ENCODE assay signal across 8 cellular contexts in the genomic region with DNA sequence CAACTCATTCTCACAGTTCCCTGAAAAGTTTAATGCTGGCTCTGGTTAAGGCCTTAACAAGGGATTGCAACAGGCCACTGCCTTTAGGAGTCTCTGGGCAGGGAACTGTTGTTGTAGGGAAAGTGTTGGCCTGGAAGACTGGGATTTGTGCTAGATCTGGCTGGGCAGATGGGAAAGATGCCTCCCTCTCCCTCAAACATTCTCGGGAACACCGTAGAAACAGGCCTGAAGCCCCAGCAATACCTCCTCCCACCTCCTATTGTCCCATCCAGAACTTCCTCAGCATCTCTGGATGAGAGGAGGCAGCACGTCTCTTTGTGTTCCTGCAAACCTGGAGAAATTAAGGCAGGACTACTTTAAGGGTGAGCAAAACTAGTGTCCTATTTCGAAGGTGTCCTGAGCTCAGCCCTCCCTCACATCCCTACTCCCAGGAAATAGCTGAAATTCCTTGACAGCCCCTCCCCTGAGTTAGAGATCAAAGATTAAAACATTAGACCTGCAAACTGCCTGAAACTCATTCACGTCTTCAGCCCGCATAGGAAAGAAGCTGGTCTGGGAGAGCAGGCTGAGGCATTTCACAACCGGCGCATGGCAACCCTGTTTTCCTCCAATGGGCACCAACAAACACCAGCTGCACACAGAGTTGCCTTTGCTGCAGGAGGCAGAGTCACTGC. TPM values are rescaled to one million over a fixed set of nuclear protein-coding genes. Genes with fewer than 3 reads are reported as not detected.
A peak's percentile ranks its signal among the peaks of the same experiment; 100 is the strongest.
DNase-seq lines count a peak whose midpoint lies in the region; ATAC-seq and TF ChIP-seq lines count a peak whose summit lies in the region.

No MANE protein-coding gene starts in this region.

- H3K27ac ChIP-seq in naive thymus-derived CD4-positive, alpha-beta T cell (ENCODE audit: low read depth, low read length) = no peak overlapping the region

- intact Hi-C loops in Caco-2 (cut with micrococcal nuclease; ENCODE audit: unreplicated experiment) = loop anchor here (1.0 kb wide), 2 partner anchors 10 to 99 kb away; no protein-coding TSS in a partner anchor
- intact Hi-C loops in naive thymus-derived CD4-positive, alpha-beta T cell (cut with micrococcal nuclease) = no loop called here

- H3K36me3 Mint-ChIP-seq in Caco-2 (ENCODE audit: insufficient read depth, unreplicated experiment) (peaks cover 13% of the 10 kb centered on the region), endothelial cell (ENCODE audit: low read depth, unreplicated experiment) (no peaks in the 10 kb centered on the region)
- H3K36me3 Mint-ChIP-seq in naive thymus-derived CD4-positive, alpha-beta T cell = peaks cover 0 to 2% (median 0%) of the 10 kb centered on the region in 5 donors
- no peaks in the 10 kb centered on the region for H3K36me3 Mint-ChIP-seq in activated CD4-positive, alpha-beta T cell treated with anti-CD3 and anti-CD28 coated beads, Interleukin-2, amount 10 ng/mL, durations not matched to agents 7 days and 5 days (ENCODE audit: low read depth)

- no peak overlapping the region for H3K4me3 ChIP-seq in Caco-2 (ENCODE audit: low read depth, low read length)
- H3K4me3 ChIP-seq in naive thymus-derived CD4-positive, alpha-beta T cell (ENCODE audit: low read length) = no peak overlapping the region

- BruUV-seq in Caco-2 (replicated peaks; lab: Mats Ljungman, UMichigan) = TSS peak; percentile 92

- H3K4me3 Mint-ChIP-seq in Caco-2 (ENCODE audit: unreplicated experiment) (peak overlapping the region; percentile 66), endothelial cell (ENCODE audit: unreplicated experiment) (no peak overlapping the region)
- no peak overlapping the region for H3K4me3 Mint-ChIP-seq in naive thymus-derived CD4-positive, alpha-beta T cell
- H3K4me3 Mint-ChIP-seq in activated CD4-positive, alpha-beta T cell treated with anti-CD3 and anti-CD28 coated beads, Interleukin-2, amount 10 ng/mL, durations not matched to agents 7 days and 5 days = no peak overlapping the region

- H3K9me3 Mint-ChIP-seq in Caco-2 (ENCODE audit: unreplicated experiment) (no peaks in the 10 kb centered on the region), endothelial cell (ENCODE audit: unreplicated experiment) (no peaks in the 10 kb centered on the region)
- no peaks in the 10 kb centered on the region for H3K9me3 Mint-ChIP-seq in naive thymus-derived CD4-positive, alpha-beta T cell
- no peaks in the 10 kb centered on the region for H3K9me3 Mint-ChIP-seq in activated CD4-positive, alpha-beta T cell treated with anti-CD3 and anti-CD28 coated beads, Interleukin-2, amount 10 ng/mL, durations not matched to agents 7 days and 5 days

- no peaks in the 10 kb centered on the region for H3K36me3 ChIP-seq in Caco-2 (ENCODE audit: control insufficient read depth, insufficient read depth, low read length)
- H3K36me3 ChIP-seq in naive thymus-derived CD4-positive, alpha-beta T cell (ENCODE audit: control insufficient read depth in 2 of 3, insufficient read depth in 3 of 3, low read length in 3 of 3) = no peaks in the 10 kb centered on the region

- POLR2A ChIA-PET in Caco-2 (lab: Charles Lee) (interaction anchor here (0.5 to 2.8 kb wide), 6 partner anchors 10 to 292 kb away, joined by 3 to 98 read pairs (median 8); a partner anchor contains a TSS), HEK293T (lab: Yijun Ruan, JAX) (interaction anchor here (0.5 to 2.5 kb wide), 3 partner anchors 10 to 81 kb away, joined by 3 to 13 read pairs (median 3); a partner anchor contains a TSS)
- POLR2A ChIA-PET in naive thymus-derived CD4-positive, alpha-beta T cell (lab: Charles Lee) = no interaction called here
- POLR2A ChIA-PET in activated CD4-positive, alpha-beta T cell treated with anti-CD3 and anti-CD28 coated beads, Interleukin-2, amount 10 ng/mL, durations not matched to agents 7 days and 5 days (lab: Charles Lee) = no interaction called here

- H3K9me3 ChIP-seq in Caco-2 = no peaks in the 10 kb centered on the region
- H3K9me3 ChIP-seq in naive thymus-derived CD4-positive, alpha-beta T cell (ENCODE audit: control insufficient read depth in 2 of 3, low read length in 3 of 3) = no peaks in the 10 kb centered on the region

- H3K27me3 Mint-ChIP-seq in Caco-2 (ENCODE audit: insufficient read depth, unreplicated experiment) (no peaks in the 10 kb centered on the region), endothelial cell (ENCODE audit: unreplicated experiment) (peaks cover 1% of the 10 kb centered on the region)
- H3K27me3 Mint-ChIP-seq in naive thymus-derived CD4-positive, alpha-beta T cell = no peaks in the 10 kb centered on the region
- H3K27me3 Mint-ChIP-seq in activated CD4-positive, alpha-beta T cell treated with anti-CD3 and anti-CD28 coated beads, Interleukin-2, amount 10 ng/mL, durations not matched to agents 7 days and 5 days = no peaks in the 10 kb centered on the region

- peaks cover 52% of the 10 kb centered on the region for H3K4me1 ChIP-seq in Caco-2
- H3K4me1 ChIP-seq in naive thymus-derived CD4-positive, alpha-beta T cell (ENCODE audit: control insufficient read depth in 2 of 2, insufficient read depth in 2 of 2, low read length in 2 of 2) = peaks cover 9 to 15% of the 10 kb centered on the region in 2 donors

- H3K27me3 ChIP-seq in Caco-2 (replicated peaks; ENCODE audit: control insufficient read depth, insufficient read depth, low read length) = no peaks in the 10 kb centered on the region
- H3K27me3 ChIP-seq in naive thymus-derived CD4-positive, alpha-beta T cell (ENCODE audit: control insufficient read depth in 2 of 2, insufficient read depth in 2 of 2, low read length in 2 of 2) = no peaks in the 10 kb centered on the region

- CTCF ChIA-PET in Caco-2 (lab: Charles Lee) = interaction anchor here (0.5 to 1.5 kb wide), 11 partner anchors 9 to 1520 kb away, joined by 3 to 21 read pairs (median 4); a partner anchor contains a TSS
- CTCF ChIA-PET in naive thymus-derived CD4-positive, alpha-beta T cell (lab: Charles Lee) = interaction anchor here (0.7 kb wide), 1 partner anchor 9 kb away, joined by 3 read pairs; no protein-coding TSS in a partner anchor
- CTCF ChIA-PET in HEK293T (lab: Yijun Ruan, JAX) = interaction anchor here (1.1 kb wide), 1 partner anchor 9 kb away, joined by 3 read pairs; no protein-coding TSS in a partner anchor
- CTCF ChIA-PET in activated CD4-positive, alpha-beta T cell treated with anti-CD3 and anti-CD28 coated beads, Interleukin-2, amount 10 ng/mL, durations not matched to agents 7 days and 5 days (lab: Charles Lee) = interaction anchor here (0.8 to 1.0 kb wide), 3 partner anchors 12 to 168 kb away, joined by 3 read pairs; no protein-coding TSS in a partner anchor

- TF ChIP-seq CTCF in Caco-2 (IDR thresholded peaks at IDR 0.05; ENCODE audit: insufficient read depth in 1 of 2, low read depth in 1 of 2, low read length in 1 of 2, severe bottlenecking in 1 of 2, unreplicated experiment in 1 of 2) (no peak), endothelial cell (IDR thresholded peaks at IDR 0.05; ENCODE audit: unreplicated experiment) (no peak)

- peak; percentile 60 for ATAC-seq in naive thymus-derived CD4-positive, alpha-beta T cell
- ATAC-seq in GM19328 (IDR thresholded peaks at IDR 0.05; ENCODE audit: unreplicated experiment) = no peak

- H3K4me1 Mint-ChIP-seq in Caco-2 (ENCODE audit: low read depth, unreplicated experiment) (peaks cover 45% of the 10 kb centered on the region), endothelial cell (ENCODE audit: unreplicated experiment) (peaks cover 13% of the 10 kb centered on the region)
- H3K4me1 Mint-ChIP-seq in naive thymus-derived CD4-positive, alpha-beta T cell = peaks cover 20 to 55% (median 22%) of the 10 kb centered on the region in 7 donors
- H3K4me1 Mint-ChIP-seq in activated CD4-positive, alpha-beta T cell treated with anti-CD3 and anti-CD28 coated beads, Interleukin-2, amount 10 ng/mL, durations not matched to agents 7 days and 5 days = peaks cover 52% of the 10 kb centered on the region

- peak overlapping the region; percentile 99 for H3K27ac Mint-ChIP-seq in Caco-2 (ENCODE audit: unreplicated experiment)
- peak overlapping the region; percentile 9 for H3K27ac Mint-ChIP-seq in endothelial cell (ENCODE audit: unreplicated experiment)
- H3K27ac Mint-ChIP-seq in naive thymus-derived CD4-positive, alpha-beta T cell = no peak overlapping the region
- H3K27ac Mint-ChIP-seq in activated CD4-positive, alpha-beta T cell treated with anti-CD3 and anti-CD28 coated beads, Interleukin-2, amount 10 ng/mL, durations not matched to agents 7 days and 5 days = no peak overlapping the region

- DNase-seq in Caco-2 = peak; percentile 94 to 95
- DNase-seq in NCI-H510A (lab: John Stamatoyannopoulos, UW) = peak; percentile 13
- peak; percentile 28 for DNase-seq in endothelial cell (ENCODE audit: low spot score)
- no peak for DNase-seq in naive thymus-derived CD4-positive, alpha-beta T cell
- DNase-seq in HEK293T (ENCODE audit: extremely low spot score) = no peak
- no peak for DNase-seq in activated gamma-delta T cell treated with Interleukin-2 at 50 U/mL for 16 hours
- DNase-seq in activated CD4-positive, alpha-beta T cell treated with anti-CD3 and anti-CD28 coated beads, Interleukin-2, amount 10 ng/mL, durations not matched to agents 7 days and 5 days = no peak

TF ChIP-seq in HEK293T, 16 proteins besides CTCF, POLR2A, EP300 and RAD21 (continues in another document):
- TF ChIP-seq SUZ12 (IDR thresholded peaks at IDR 0.05) = no peak
- TF ChIP-seq FOXM1 (IDR thresholded peaks at IDR 0.05; ENCODE audit: borderline replicate concordance) = no peak
- no peak for TF ChIP-seq TARDBP (IDR thresholded peaks at IDR 0.05)
- TF ChIP-seq NFRKB (IDR thresholded peaks at IDR 0.05) = no peak
- no peak for TF ChIP-seq ARNT (IDR thresholded peaks at IDR 0.05)
- no peak for TF ChIP-seq LEF1 (IDR thresholded peaks at IDR 0.05; ENCODE audit: borderline replicate concordance)
- TF ChIP-seq FOXK2 (IDR thresholded peaks at IDR 0.05) = no peak
- TF ChIP-seq FOXA1 (IDR thresholded peaks at IDR 0.05) = no peak
- no peak for TF ChIP-seq ELF4 (IDR thresholded peaks at IDR 0.05)
- no peak for TF ChIP-seq SP1 (IDR thresholded peaks at IDR 0.05)
- no peak for TF ChIP-seq BHLHE40 (IDR thresholded peaks at IDR 0.05; ENCODE audit: borderline replicate concordance)
- TF ChIP-seq L3MBTL2 (conservative IDR thresholded peaks at IDR 0.05) = no peak

RNA-seq across cellular contexts. Expression of a gene that starts 10.9 kb away (rescaled TPM):
- total RNA-seq in Caco-2 (2022) (17.9 and 18.8 TPM in 2 replicates), endothelial cell (ENCODE audit: unreplicated experiment) (6.2 TPM)
- total RNA-seq in naive thymus-derived CD4-positive, alpha-beta T cell = 100 to 1,000 TPM in 1 of 5 experiments, 10 to 100 TPM in 2, 1 to 10 TPM in 1, under 1 TPM in 1; 0.70 to 102 (median 31.2) TPM
- polyA plus RNA-seq in naive thymus-derived CD4-positive, alpha-beta T cell = under 1 TPM in 1 of 2 donors, not detected in 1; 0.28 TPM
- total RNA-seq in activated CD4-positive, alpha-beta T cell treated with anti-CD3 and anti-CD28 coated beads, Interleukin-2, amount 10 ng/mL, durations not matched to agents 7 days and 5 days = 10 to 100 TPM; 12.6 to 13.1 TPM

Comparison
In these comparisons a context has a peak if more than half of its experiments do, and no peak if none do; other contexts are left out.
1. DNase-seq: peak in Caco-2 (2 of 2), NCI-H510A (single experiment) and endothelial cell (single experiment); none in naive thymus-derived CD4-positive, alpha-beta T cell (0 of 9), HEK293T (single experiment), activated gamma-delta T cell treated with Interleukin-2 at 50 U/mL for 16 hours (single experiment) and activated CD4-positive, alpha-beta T cell treated with anti-CD3 and anti-CD28 coated beads, Interleukin-2, amount 10 ng/mL, durations not matched to agents 7 days and 5 days (single experiment).
2. H3K27ac Mint-ChIP-seq: peak in Caco-2 (single experiment) and endothelial cell (single experiment); none in naive thymus-derived CD4-positive, alpha-beta T cell (0 of 9) and activated CD4-positive, alpha-beta T cell treated with anti-CD3 and anti-CD28 coated beads, Interleukin-2, amount 10 ng/mL, durations not matched to agents 7 days and 5 days (single experiment).
3. POLR2A ChIA-PET loops: an anchor here in Caco-2 (0.5 to 2.8 kb wide) and HEK293T (0.5 to 2.5 kb wide); none called in naive thymus-derived CD4-positive, alpha-beta T cell and activated CD4-positive, alpha-beta T cell treated with anti-CD3 and anti-CD28 coated beads, Interleukin-2, amount 10 ng/mL, durations not matched to agents 7 days and 5 days.